ENCODE assay signal across 11 cellular contexts in genomic region chr7:30556854-30557644, GRCh38. TPM values are rescaled to one million over a fixed set of nuclear protein-coding genes. Genes with fewer than 3 reads are reported as not detected.
A peak's percentile ranks its signal among the peaks of the same experiment; 100 is the strongest.
DNase-seq lines count a peak whose midpoint lies in the region; TF ChIP-seq lines count a peak whose summit lies in the region.
"Had no signal": no experiment of that assay in that cellular context is flagged by ENCODE, and none has a peak within 500 bp of the region (broad histone marks: within the 10 kb centered on the region; RNA-seq: fewer than 3 reads in every experiment).

No MANE protein-coding gene starts in this region.

- intact Hi-C loops in uterus (cut with DNase I; ENCODE audit: low total_unique reads) = no loop called here

- TF ChIP-seq POLR2A in suprapubic skin (IDR thresholded peaks at IDR 0.05) = no peak
- no peak for TF ChIP-seq POLR2A in uterus (IDR thresholded peaks at IDR 0.05)

- H3K4me1 ChIP-seq in suprapubic skin (peaks cover 23% of the 10 kb centered on the region), uterus (no peaks in the 10 kb centered on the region)
- H3K4me1 ChIP-seq: psoas muscle had no signal

- in situ Hi-C loops in SK-MEL-5 (cut with HindIII; ENCODE audit: low pct_unique_long_range_greater_than_20kb, low sequenced_read_pairs) = no loop called here
- in situ Hi-C loops in GM13977 (cut with MboI; ENCODE audit: low pct_unique_long_range_greater_than_20kb, low sequenced_read_pairs, unreplicated experiment) = loop anchor here (25.0 kb wide), 1 partner anchor 395 kb away; no protein-coding TSS in a partner anchor

- TF ChIP-seq CTCF in suprapubic skin (IDR thresholded peaks at IDR 0.05) = no peak
- no peak for TF ChIP-seq CTCF in uterus (IDR thresholded peaks at IDR 0.05)
- no peak for TF ChIP-seq CTCF in GM13977 (IDR thresholded peaks at IDR 0.05; ENCODE audit: extremely low read depth, insufficient read depth, missing control alignments)

- H3K9me3 ChIP-seq in suprapubic skin = no peaks in the 10 kb centered on the region
- H3K9me3 ChIP-seq in uterus = no peaks in the 10 kb centered on the region
- H3K9me3 ChIP-seq: psoas muscle had no signal

- H3K4me3 ChIP-seq in suprapubic skin (no peak overlapping the region), uterus (no peak overlapping the region)
- H3K4me3 ChIP-seq: psoas muscle had no signal

- H3K27me3 ChIP-seq in suprapubic skin = no peaks in the 10 kb centered on the region
- no peaks in the 10 kb centered on the region for H3K27me3 ChIP-seq in uterus

- 48% methylated on average over 6 of the region's 6 CpGs for WGBS in suprapubic skin

- H3K27ac ChIP-seq in suprapubic skin (peak overlapping the region; percentile 49), uterus (no peak overlapping the region)
- H3K27ac ChIP-seq: psoas muscle had no signal

- peak; percentile 41 to 53 for DNase-seq in SHP77 (lab: John Stamatoyannopoulos, UW)
- DNase-seq in SHP77 treated with DMSO at 0.1 percent for 48 hours (lab: John Stamatoyannopoulos, UW) = no peak
- peak; percentile 34 for DNase-seq in SK-MEL-5 (ENCODE audit: low read depth, low spot score)
- peak; percentile 20 for DNase-seq in globus pallidus (ENCODE audit: low spot score)
- DNase-seq in suprapubic skin (ENCODE audit: low spot score in 2 of 2) = peak in 1 of 2 donors; percentile 84
- DNase-seq in iPS-NIHi7 (ENCODE audit: extremely low spot score) = no peak
- no peak for DNase-seq in uterus
- DNase-seq in GM13977 (ENCODE audit: low spot score) = no peak
- DNase-seq: ACHN, psoas muscle, T-helper 2 cell had no signal

- H3K36me3 ChIP-seq in suprapubic skin (peaks cover 5% of the 10 kb centered on the region), uterus (no peaks in the 10 kb centered on the region)

- TF ChIP-seq EP300 in suprapubic skin (IDR thresholded peaks at IDR 0.05) = no peak

RNA-seq across cellular contexts. Expression of gene GARS1, which starts 37.6 kb away (rescaled TPM):
- total RNA-seq in SK-MEL-5 (2014; rRNA removed; shearing (Covaris generic)) = 290 and 301 TPM in 2 replicates
- 1,062 and 1,260 TPM in 2 replicates for polyA plus RNA-seq in SK-MEL-5 (2015; cell fraction: cytosol; rRNA removed)
- polyA plus RNA-seq in SK-MEL-5 (2015; cell fraction: nucleus; rRNA removed) = 1,013 and 1,142 TPM in 2 replicates
- 100 to 1,000 TPM in 2 of 4 donors, 10 to 100 TPM in 2; 72.5 to 116 (median 97.6) TPM for total RNA-seq in suprapubic skin
- 10 to 100 TPM; 33.5 to 71.2 (median 58.1) TPM for total RNA-seq in uterus

RNA-seq across cellular contexts. Expression of gene GGCT, which starts 52.4 kb away (rescaled TPM):
- total RNA-seq in SK-MEL-5 (2014; rRNA removed; shearing (Covaris generic)) = 131 and 143 TPM in 2 replicates
- 111 and 123 TPM in 2 replicates for polyA plus RNA-seq in SK-MEL-5 (2015; cell fraction: cytosol; rRNA removed)
- 34.6 and 36.1 TPM in 2 replicates for polyA plus RNA-seq in SK-MEL-5 (2015; cell fraction: nucleus; rRNA removed)
- total RNA-seq in suprapubic skin (10 to 100 TPM; 13.7 to 76.1 (median 54.1) TPM), uterus (10 to 100 TPM in 3 of 4 donors, 1 to 10 TPM in 1; 4.9 to 35.9 (median 21.3) TPM)

Comparison
In these comparisons a context has a peak if more than half of its experiments do, and no peak if none do; other contexts are left out.
1. DNase-seq: peak in SHP77 (2 of 2), SK-MEL-5 (single experiment) and globus pallidus (single experiment); none in SHP77 treated with DMSO at 0.1 percent for 48 hours (single experiment), iPS-NIHi7 (single experiment), uterus (0 of 2) and GM13977 (single experiment).